10 cellular contexts compared by ENCODE assay signal in the genomic region with DNA sequence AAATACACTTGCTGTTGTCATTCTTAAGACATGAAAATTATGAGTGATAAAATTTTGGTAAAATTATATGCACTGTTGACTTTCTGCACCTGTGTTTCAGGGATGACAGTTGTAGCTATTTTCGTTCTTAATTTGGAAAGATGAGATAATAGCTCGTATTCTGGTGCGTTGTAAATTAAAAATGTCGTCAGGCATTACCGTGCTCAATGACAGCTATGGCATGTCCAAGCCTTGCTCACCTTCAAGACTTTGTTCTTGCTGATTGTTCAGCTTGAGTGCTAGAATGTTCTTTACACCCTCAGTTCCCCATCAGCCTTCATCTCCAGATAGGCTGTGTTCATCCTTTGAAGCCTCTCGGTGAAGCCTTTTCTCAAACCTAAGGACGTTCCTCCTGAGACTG. TPM values are rescaled to one million over a fixed set of nuclear protein-coding genes. Genes with fewer than 3 reads are reported as not detected.
"Had no signal": no experiment of that assay in that cellular context is flagged by ENCODE, and none has a peak within 500 bp of the region (broad histone marks: within the 10 kb centered on the region; RNA-seq: fewer than 3 reads in every experiment).

No MANE protein-coding gene starts in this region.

- H3K4me3 ChIP-seq: GM23338 had no signal

- H3K4me1 Mint-ChIP-seq: GM23338, H9 had no signal

- H3K9me3 Mint-ChIP-seq: GM23338, HFFc6, IgD-negative memory B cell had no signal

- DNase-seq: H9, HCEC 1CT, HFFc6, KG1 had no signal

- H3K27me3 Mint-ChIP-seq: IgD-negative memory B cell had no signal

- H2AFZ ChIP-seq: GM23338 had no signal

- ATAC-seq: GM23338 had no signal

- H3K4me3 Mint-ChIP-seq: GM23338, H9, HFFc6, IgD-negative memory B cell had no signal

- H3K27ac Mint-ChIP-seq: GM23338, H9, HFFc6, IgD-negative memory B cell had no signal

- FAIRE-seq: H1, H54, HTR-8/SVneo had no signal

- H3K4me2 ChIP-seq: GM23338 had no signal

RNA-seq across cellular contexts. Expression of a gene that starts 30.0 kb away (rescaled TPM):
- total RNA-seq: HT-29 had no signal
- polyA plus RNA-seq: IgD-negative memory B cell had no signal
